22 cellular contexts compared by ENCODE assay signal in the genomic region with DNA sequence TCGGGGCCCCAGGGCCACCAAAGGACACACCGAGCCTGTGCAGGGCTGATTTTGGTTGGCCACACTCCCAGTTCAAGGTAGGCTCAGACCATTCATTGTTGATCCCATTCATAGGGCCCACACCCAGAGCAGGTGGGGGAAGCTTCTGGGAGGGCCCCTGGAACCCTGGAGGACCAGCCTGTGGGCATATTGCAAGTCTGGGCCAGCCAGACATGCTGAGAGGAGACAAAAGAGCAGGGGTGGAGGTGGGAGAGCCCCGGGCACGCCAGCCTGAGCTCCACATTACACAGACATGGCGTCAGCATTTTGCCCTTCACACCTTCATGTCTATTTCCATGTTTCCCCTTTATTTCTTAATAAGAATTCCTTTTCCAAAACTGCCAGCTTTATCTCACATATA. TPM values are rescaled to one million over a fixed set of nuclear protein-coding genes. Genes with fewer than 3 reads are reported as not detected.
"Had no signal": no experiment of that assay in that cellular context is flagged by ENCODE, and none has a peak within 500 bp of the region (broad histone marks: within the 10 kb centered on the region; RNA-seq: fewer than 3 reads in every experiment).

No MANE protein-coding gene starts in this region.

- H3K27me3 ChIP-seq: gastrocnemius medialis, thyroid gland, upper lobe of right lung had no signal

- H3K9me3 Mint-ChIP-seq: activated naive CD4-positive, alpha-beta T cell treated with anti-CD3 and anti-CD28 coated beads, Interleukin-2, amount 50 U/mL, for 72 hours; activated T-helper 1 cell treated with anti-CD3 and anti-CD28 coated beads, Interleukin-12 subunit alpha, Interleukin-12 subunit beta, Interleukin-2, Interleukin-4 antibody, amounts not matched to agents 30 ng/mL and 10 ng/mL and 1 ng/mL, durations not matched to agents 14 hours and 24 hours and 36 hours; naive thymus-derived CD4-positive, alpha-beta T cell had no signal

- DNase-seq: activated CD4-positive, alpha-beta T cell treated with anti-CD3 and anti-CD28 coated beads for 1 hour; activated CD4-positive, alpha-beta T cell treated with anti-CD3 and anti-CD28 coated beads, Interleukin-2, amount 50 U/mL, for 1 hour; activated CD8-positive, alpha-beta T cell treated with anti-CD3 and anti-CD28 coated beads, Interleukin-2, amount 10 ng/mL, durations not matched to agents 7 days and 5 days; aorta; cortex of kidney; erythroblast; gastrocnemius medialis; hippocampal formation; lower lobe of right lung; naive thymus-derived CD4-positive, alpha-beta T cell; occipital lobe; stimulated activated CD4-positive, alpha-beta T cell treated with anti-CD3 and anti-CD28 coated beads, Interleukin-12 subunit alpha, Interleukin-12 subunit beta, amount 100 ng/mL, for 4 hours; stimulated activated CD4-positive, alpha-beta T cell treated with anti-CD3 and anti-CD28 coated beads, Interleukin-4, amount 100 ng/mL, for 4 hours; stimulated activated naive CD8-positive, alpha-beta T cell treated with anti-CD3 and anti-CD28 coated beads, Interleukin-15, Interleukin-2, amounts not matched to agents 100 U/mL and 50 U/mL, for 24 hours; T-helper 1 cell; upper lobe of right lung had no signal

- H3K9me3 ChIP-seq: gastrocnemius medialis, lower lobe of right lung, thyroid gland, upper lobe of right lung had no signal

- H3K4me3 ChIP-seq: gastrocnemius medialis, lower lobe of right lung, thyroid gland, upper lobe of right lung had no signal

- H3K27ac ChIP-seq: gastrocnemius medialis, lower lobe of right lung, thyroid gland, upper lobe of right lung had no signal

- H3K4me1 ChIP-seq: lower lobe of right lung, thyroid gland, upper lobe of right lung had no signal

- H3K27ac Mint-ChIP-seq: activated CD8-positive, alpha-beta T cell treated with anti-CD3 and anti-CD28 coated beads, Interleukin-2, amount 10 ng/mL, durations not matched to agents 7 days and 5 days; activated naive CD4-positive, alpha-beta T cell treated with anti-CD3 and anti-CD28 coated beads, Interleukin-2, amount 50 U/mL, for 72 hours; activated T-helper 1 cell treated with anti-CD3 and anti-CD28 coated beads, Interleukin-12 subunit alpha, Interleukin-12 subunit beta, Interleukin-2, Interleukin-4 antibody, amounts not matched to agents 30 ng/mL and 10 ng/mL and 1 ng/mL, durations not matched to agents 14 hours and 24 hours and 36 hours; brain; naive thymus-derived CD4-positive, alpha-beta T cell had no signal

- H3K4me1 Mint-ChIP-seq: brain; naive thymus-derived CD4-positive, alpha-beta T cell; neural crest cell had no signal

- H3K36me3 ChIP-seq: gastrocnemius medialis, lower lobe of right lung, thyroid gland, upper lobe of right lung had no signal

- H3K4me3 Mint-ChIP-seq: activated CD8-positive, alpha-beta T cell treated with anti-CD3 and anti-CD28 coated beads, Interleukin-2, amount 10 ng/mL, durations not matched to agents 7 days and 5 days; activated T-helper 1 cell treated with anti-CD3 and anti-CD28 coated beads, Interleukin-12 subunit alpha, Interleukin-12 subunit beta, Interleukin-2, Interleukin-4 antibody, amounts not matched to agents 30 ng/mL and 10 ng/mL and 1 ng/mL, durations not matched to agents 14 hours and 24 hours and 36 hours; brain; naive thymus-derived CD4-positive, alpha-beta T cell; neural crest cell had no signal

- ATAC-seq: activated CD8-positive, alpha-beta T cell treated with anti-CD3 and anti-CD28 coated beads, Interleukin-2, amount 10 ng/mL, durations not matched to agents 7 days and 5 days; activated naive CD4-positive, alpha-beta T cell treated with anti-CD3 and anti-CD28 coated beads, Interleukin-2, amount 50 U/mL, for 72 hours; gastrocnemius medialis; lower lobe of right lung; naive thymus-derived CD4-positive, alpha-beta T cell; SK-N-SH treated with all-trans-retinoic acid at 6 μM for 48 hours; stimulated activated naive CD8-positive, alpha-beta T cell treated with anti-CD3 and anti-CD28 coated beads, Interleukin-15, Interleukin-2, amounts not matched to agents 100 U/mL and 50 U/mL, for 24 hours; upper lobe of right lung had no signal

- H3K36me3 Mint-ChIP-seq: activated naive CD4-positive, alpha-beta T cell treated with anti-CD3 and anti-CD28 coated beads, Interleukin-2, amount 50 U/mL, for 72 hours had no signal

RNA-seq across cellular contexts. Expression of a gene that starts 40.8 kb away (rescaled TPM):
- total RNA-seq: activated CD8-positive, alpha-beta T cell treated with anti-CD3 and anti-CD28 coated beads, Interleukin-2, amount 10 ng/mL, durations not matched to agents 7 days and 5 days had no signal
- polyA plus RNA-seq: naive thymus-derived CD4-positive, alpha-beta T cell had no signal
